25 cellular contexts compared by ENCODE assay signal in genomic region chr6:145626857-145627256, GRCh38.
A peak's percentile ranks its signal among the peaks of the same experiment; 100 is the strongest.
DNase-seq lines count a peak whose midpoint lies in the region; ATAC-seq, FAIRE-seq and TF ChIP-seq lines count a peak whose summit lies in the region.
"Had no signal": no experiment of that assay in that cellular context is flagged by ENCODE, and none has a peak within 500 bp of the region (broad histone marks: within the 10 kb centered on the region; RNA-seq: fewer than 3 reads in every experiment).

No MANE protein-coding gene starts in this region.

- H4K91ac ChIP-seq in IMR-90 (ENCODE audit: insufficient read depth, low read depth, low read length) = no peak overlapping the region; the same call in 1 of the 2 replicates

- no peak overlapping the region for H3K56ac ChIP-seq in IMR-90 (ENCODE audit: extremely low read depth, insufficient read depth, low read length)

- H3K27me3 ChIP-seq in BJ (ENCODE audit: control insufficient read depth, insufficient read depth, low read length) (no peaks in the 10 kb centered on the region), IMR-90 (ENCODE audit: control insufficient read depth, insufficient read depth, low read length) (no peaks in the 10 kb centered on the region), endothelial cell of umbilical vein (ENCODE audit: control insufficient read depth in 2 of 2, insufficient read depth in 2 of 2, low read length in 2 of 2) (no peaks in the 10 kb centered on the region), hepatocyte (no peaks in the 10 kb centered on the region), upper lobe of right lung (no peaks in the 10 kb centered on the region), H7 (ENCODE audit: control insufficient read depth, insufficient read depth, low read length) (no peaks in the 10 kb centered on the region)

- BruUV-seq in IMR-90 (replicated peaks; lab: Mats Ljungman, UMichigan) = no TSS peak
- no TSS peak for BruUV-seq in endothelial cell of umbilical vein (replicated peaks; lab: Mats Ljungman, UMichigan)

- H2BK5ac ChIP-seq in IMR-90 (ENCODE audit: low read depth, low read length, poor library complexity, severe bottlenecking) = no peak overlapping the region

- no peaks in the 10 kb centered on the region for H3K9me2 ChIP-seq in hepatocyte (replicated peaks; ENCODE audit: insufficient read depth)

- H3K4ac ChIP-seq in IMR-90 (ENCODE audit: low read depth, low read length) = no peak overlapping the region

- no peaks in the 10 kb centered on the region for H3K79me1 ChIP-seq in IMR-90 (ENCODE audit: low read depth in 1 of 2, low read length in 2 of 2)

- dilution Hi-C loops in IMR-90 (cut with HindIII; ENCODE audit: low sequenced_read_pairs, unreplicated experiment) (no loop called here), endothelial cell of umbilical vein (cut with MboI; ENCODE audit: extremely low pct_ligation_motif_present, low sequenced_read_pairs) (no loop called here)

- H4K20me1 ChIP-seq in IMR-90 (ENCODE audit: insufficient read depth, low read length) (no peaks in the 10 kb centered on the region), endothelial cell of umbilical vein (replicated peaks; ENCODE audit: control insufficient read depth, extremely low read depth, insufficient read depth, low read length) (no peaks in the 10 kb centered on the region), hepatocyte (ENCODE audit: insufficient read depth, poor library complexity, severe bottlenecking) (no peaks in the 10 kb centered on the region)

- no peak for TF ChIP-seq POLR2A in IMR-90 (IDR thresholded peaks at IDR 0.05; ENCODE audit: low read depth, low read length)
- no peak for TF ChIP-seq POLR2A in endothelial cell of umbilical vein (IDR thresholded peaks at IDR 0.05; ENCODE audit: low read depth, low read length)

- H2BK15ac ChIP-seq in IMR-90 (ENCODE audit: low read depth, low read length) = no peak overlapping the region

- H3K9me1 ChIP-seq in IMR-90 (ENCODE audit: insufficient read depth, low read length) (no peaks in the 10 kb centered on the region), endothelial cell of umbilical vein (replicated peaks; ENCODE audit: control insufficient read depth, extremely low read depth, insufficient read depth, low read length) (no peaks in the 10 kb centered on the region)

- no peak overlapping the region; the same call in 1 of the 2 replicates for H2BK120ac ChIP-seq in IMR-90 (ENCODE audit: low read depth, low read length)

- in situ Hi-C loops in IMR-90 (cut with MboI; ENCODE audit: low sequenced_read_pairs) = no loop called here

- DNase-seq in BJ (ENCODE audit: low read depth) (peak; percentile 11), IMR-90 (peak; percentile 69), endothelial cell of umbilical vein (ENCODE audit: low read depth, low spot score) (peak; percentile 8), hepatocyte (ENCODE audit: low spot score) (peak; percentile 8), upper lobe of right lung (no peak), H7 (no peak)
- DNase-seq: CD4-positive, CD25-positive, alpha-beta regulatory T cell; COR-L47; GF-D8; KG1; MV-4-11; NCI-H1417 treated with DMSO at 0.1 percent for 48 hours; NCI-H187 treated with DMSO at 0.1 percent for 48 hours; NCI-H226; NCI-H524; NCI-H82; OCI-M1; SIG-M5 had no signal

- FAIRE-seq in endothelial cell of umbilical vein (lab: Jason Lieb, UNC) = no peak
- FAIRE-seq: GM12878, GM19239, HepG2 had no signal

- H3K27ac ChIP-seq in IMR-90 (ENCODE audit: insufficient read depth, low read length) (peak overlapping the region; percentile 44; the same call in 1 of the 2 replicates), endothelial cell of umbilical vein (ENCODE audit: insufficient read depth, low read depth, low read length) (no peak overlapping the region), hepatocyte (no peak overlapping the region), upper lobe of right lung (no peak overlapping the region)

- 43% methylated on average over 1 of the region's 7 CpGs; no CpG with 5 or more reads in 1 of the 2 experiments for WGBS in IMR-90 (ENCODE audit: extremely low coverage in 2 of 2, insufficient read length in 1 of 2), 2 experiments
- 86% methylated on average over 7 of the region's 7 CpGs for WGBS in hepatocyte (ENCODE audit: low lambda C conversion rate, missing lambda C conversion rate)

- no peak for TF ChIP-seq RAD21 in IMR-90 (IDR thresholded peaks at IDR 0.05; ENCODE audit: low read length)

- no peaks in the 10 kb centered on the region for H3K36me3 ChIP-seq in BJ (ENCODE audit: control insufficient read depth, insufficient read depth, low read length)
- H3K36me3 ChIP-seq in IMR-90 (ENCODE audit: control insufficient read depth, insufficient read depth, low read length) = no peaks in the 10 kb centered on the region
- H3K36me3 ChIP-seq in endothelial cell of umbilical vein (ENCODE audit: control insufficient read depth in 2 of 2, extremely low read depth in 1 of 2, insufficient read depth in 2 of 2, low read length in 2 of 2) = no peaks in the 10 kb centered on the region
- H3K36me3 ChIP-seq in hepatocyte (replicated peaks; ENCODE audit: insufficient read depth, low read depth) = no peaks in the 10 kb centered on the region
- H3K36me3 ChIP-seq in upper lobe of right lung = no peaks in the 10 kb centered on the region
- H3K36me3 ChIP-seq in H7 (replicated peaks; ENCODE audit: control insufficient read depth, insufficient read depth, low read length) = no peaks in the 10 kb centered on the region

- H4K5ac ChIP-seq in IMR-90 (ENCODE audit: low read depth, low read length) = no peak overlapping the region

- TF ChIP-seq CTCF in BJ (IDR thresholded peaks at IDR 0.05; ENCODE audit: insufficient read depth, low read depth, low read length) (no peak), IMR-90 (conservative IDR thresholded peaks at IDR 0.05; ENCODE audit: low read depth, low read length) (no peak), endothelial cell of umbilical vein (IDR thresholded peaks at IDR 0.05; ENCODE audit: extremely low read depth in 1 of 2, insufficient read depth in 1 of 2, low read depth in 1 of 2, low read length in 2 of 2) (no peak), hepatocyte (IDR thresholded peaks at IDR 0.05; ENCODE audit: poor library complexity) (no peak), upper lobe of right lung (IDR thresholded peaks at IDR 0.05) (no peak)

- no peak overlapping the region for H4K8ac ChIP-seq in IMR-90 (ENCODE audit: low read depth in 2 of 2, low read length in 2 of 2)

- peaks cover 2% of the 10 kb centered on the region; the same call in 1 of the 2 replicates for H3K4me1 ChIP-seq in IMR-90 (ENCODE audit: control insufficient read depth, insufficient read depth, low read length)
- no peaks in the 10 kb centered on the region for H3K4me1 ChIP-seq in endothelial cell of umbilical vein (ENCODE audit: control insufficient read depth, extremely low read depth, insufficient read depth, low read length)
- H3K4me1 ChIP-seq in hepatocyte (ENCODE audit: insufficient read depth) = no peaks in the 10 kb centered on the region
- no peaks in the 10 kb centered on the region for H3K4me1 ChIP-seq in upper lobe of right lung

- no peak overlapping the region for H3K23ac ChIP-seq in IMR-90 (ENCODE audit: low read depth, low read length)

- H3K9ac ChIP-seq in IMR-90 (ENCODE audit: low read depth, low read length) = no peak overlapping the region
- H3K9ac ChIP-seq in endothelial cell of umbilical vein (replicated peaks; ENCODE audit: extremely low read depth, insufficient read depth, low read length) = no peak overlapping the region

- H2AFZ ChIP-seq in IMR-90 (replicated peaks; ENCODE audit: low read length, poor library complexity) (no peak overlapping the region), endothelial cell of umbilical vein (ENCODE audit: low read depth, low read length) (no peak overlapping the region), hepatocyte (no peak overlapping the region)
- H2AFZ ChIP-seq: GM23338 had no signal

- H3K79me2 ChIP-seq in endothelial cell of umbilical vein (ENCODE audit: control insufficient read depth, insufficient read depth, low read length) (no peaks in the 10 kb centered on the region), hepatocyte (no peaks in the 10 kb centered on the region)

- no peak overlapping the region for H3K4me3 ChIP-seq in BJ (ENCODE audit: low read depth, low read length)
- no peak overlapping the region for H3K4me3 ChIP-seq in IMR-90 (ENCODE audit: insufficient read depth, low read depth, low read length)
- H3K4me3 ChIP-seq in endothelial cell of umbilical vein (replicated peaks in 1 of 3; ENCODE audit: insufficient read depth in 1 of 3, low read depth in 1 of 3, low read length in 3 of 3) = no peak overlapping the region
- H3K4me3 ChIP-seq in hepatocyte = no peak overlapping the region
- H3K4me3 ChIP-seq in upper lobe of right lung = no peak overlapping the region
- H3K4me3 ChIP-seq in H7 (ENCODE audit: insufficient read depth, low read depth, low read length) = no peak overlapping the region
- H3K4me3 ChIP-seq: GM12878, GM23338 had no signal

- POLR2A ChIA-PET in BJ (lab: Charles Lee) (interaction anchor here (0.6 kb wide), 1 partner anchor 731 kb away, joined by 3 read pairs; no protein-coding TSS in a partner anchor), IMR-90 (lab: Charles Lee; ENCODE audit: unreplicated experiment) (no interaction called here), endothelial cell of umbilical vein (lab: Charles Lee) (no interaction called here)

- no peaks in the 10 kb centered on the region for H3K9me3 ChIP-seq in IMR-90 (ENCODE audit: control insufficient read depth, insufficient read depth, low read length)
- no peaks in the 10 kb centered on the region for H3K9me3 ChIP-seq in endothelial cell of umbilical vein (replicated peaks; ENCODE audit: control insufficient read depth, insufficient read depth, low read length)
- no peaks in the 10 kb centered on the region for H3K9me3 ChIP-seq in hepatocyte (ENCODE audit: low read depth)
- H3K9me3 ChIP-seq in upper lobe of right lung = no peaks in the 10 kb centered on the region

- H2AK9ac ChIP-seq in IMR-90 (replicated peaks; ENCODE audit: low read depth, low read length, poor library complexity) = no peak overlapping the region

- no peak overlapping the region for H3K18ac ChIP-seq in IMR-90 (ENCODE audit: low read depth, low read length)

- no peak overlapping the region for H2AK5ac ChIP-seq in IMR-90 (ENCODE audit: low read depth, low read length)

- intact Hi-C loops in IMR-90 (cut with micrococcal nuclease) = no loop called here
- intact Hi-C loops in endothelial cell of umbilical vein (cut with micrococcal nuclease) = no loop called here
- intact Hi-C loops in upper lobe of right lung (cut with DNase I) = no loop called here

- no peak overlapping the region for H3K14ac ChIP-seq in IMR-90 (replicated peaks; ENCODE audit: low read depth, low read length)

- H2BK20ac ChIP-seq in IMR-90 (ENCODE audit: low read depth, low read length) = no peak overlapping the region

- CTCF ChIA-PET in BJ (lab: Yijun Ruan, JAX) = no interaction called here
- CTCF ChIA-PET in IMR-90 (lab: Yijun Ruan, JAX) = interaction anchor here (0.5 to 1.0 kb wide), 3 partner anchors 18 to 485 kb away, joined by 3 read pairs; no protein-coding TSS in a partner anchor
- CTCF ChIA-PET in endothelial cell of umbilical vein (lab: Charles Lee) = interaction anchor here (1.7 kb wide), 1 partner anchor 77 kb away, joined by 6 read pairs; no protein-coding TSS in a partner anchor

- ATAC-seq in IMR-90 (ENCODE audit: low read depth) (peak; percentile 66), GM21576 (IDR thresholded peaks at IDR 0.05; ENCODE audit: unreplicated experiment) (no peak), upper lobe of right lung (no peak)
- ATAC-seq: GM12878, GM23338, HCT116, HepG2, SK-N-SH treated with all-trans-retinoic acid at 6 μM for 48 hours had no signal

- H3K4me2 ChIP-seq in IMR-90 (ENCODE audit: low read depth, low read length) (0 out of 2 replicates have a peak overlapping the region, but pooled peaks have one; percentile 22), endothelial cell of umbilical vein (ENCODE audit: insufficient read depth, low read length) (no peak overlapping the region), hepatocyte (no peak overlapping the region)
- H3K4me2 ChIP-seq: GM23338 had no signal

Comparison
In these comparisons a context has a peak if more than half of its experiments do, and no peak if none do; other contexts are left out.
1. DNase-seq: peak in BJ (single experiment), IMR-90 (single experiment), endothelial cell of umbilical vein (single experiment) and hepatocyte (single experiment); none in upper lobe of right lung (single experiment) and H7 (single experiment).